In the genomic region with DNA sequence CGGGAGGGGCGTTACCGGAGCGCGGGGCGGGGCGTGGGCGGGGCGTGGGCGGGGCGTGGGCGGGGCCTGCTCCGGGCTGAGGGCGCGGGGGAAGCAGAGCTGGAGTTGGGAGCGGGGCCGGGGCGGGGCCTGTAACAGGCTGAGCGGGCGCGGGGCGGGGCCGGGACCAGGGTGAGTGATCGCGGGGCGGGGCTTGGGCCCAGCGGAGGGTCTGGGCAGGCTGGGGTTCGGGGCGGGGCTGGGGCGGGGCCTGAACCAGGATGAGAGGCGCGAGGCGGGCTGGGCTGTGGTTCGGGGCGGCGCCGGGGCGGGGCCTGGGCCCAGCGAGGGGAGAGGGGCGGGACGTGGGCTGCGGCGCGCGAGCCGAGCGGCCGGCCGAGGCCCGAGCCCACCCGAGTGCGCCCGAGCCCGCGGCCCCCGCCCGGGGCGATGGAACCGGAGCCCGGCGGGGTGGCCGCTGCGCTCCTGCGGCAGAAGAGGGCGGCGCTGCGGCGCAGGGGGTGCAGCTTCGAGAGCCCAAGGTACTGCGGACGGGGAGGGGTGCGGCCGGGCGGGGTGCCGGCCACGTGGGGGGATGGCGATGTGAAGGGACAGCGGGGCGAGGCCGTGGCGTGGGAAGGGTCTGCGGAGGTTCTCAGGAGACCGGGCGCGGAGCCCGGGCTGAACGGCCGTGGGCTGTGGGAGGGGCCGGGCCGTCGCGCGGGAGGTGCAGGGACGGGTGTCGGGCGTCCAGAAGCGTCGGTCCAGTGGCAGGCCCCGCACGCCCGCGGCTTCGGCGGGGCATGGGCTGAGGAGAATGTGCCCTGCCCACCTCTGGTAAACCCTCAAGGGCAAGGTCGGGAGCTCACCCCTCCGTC, we compare ENCODE assay signal across 1 cellular context.
TF ChIP-seq lines count a peak whose summit lies in the region.

No MANE protein-coding gene starts in this region.

TF ChIP-seq in HepG2, 621 proteins besides CTCF, POLR2A, EP300 and RAD21 (continued from another document and continues in another):
- TF ChIP-seq, protein P1, sequence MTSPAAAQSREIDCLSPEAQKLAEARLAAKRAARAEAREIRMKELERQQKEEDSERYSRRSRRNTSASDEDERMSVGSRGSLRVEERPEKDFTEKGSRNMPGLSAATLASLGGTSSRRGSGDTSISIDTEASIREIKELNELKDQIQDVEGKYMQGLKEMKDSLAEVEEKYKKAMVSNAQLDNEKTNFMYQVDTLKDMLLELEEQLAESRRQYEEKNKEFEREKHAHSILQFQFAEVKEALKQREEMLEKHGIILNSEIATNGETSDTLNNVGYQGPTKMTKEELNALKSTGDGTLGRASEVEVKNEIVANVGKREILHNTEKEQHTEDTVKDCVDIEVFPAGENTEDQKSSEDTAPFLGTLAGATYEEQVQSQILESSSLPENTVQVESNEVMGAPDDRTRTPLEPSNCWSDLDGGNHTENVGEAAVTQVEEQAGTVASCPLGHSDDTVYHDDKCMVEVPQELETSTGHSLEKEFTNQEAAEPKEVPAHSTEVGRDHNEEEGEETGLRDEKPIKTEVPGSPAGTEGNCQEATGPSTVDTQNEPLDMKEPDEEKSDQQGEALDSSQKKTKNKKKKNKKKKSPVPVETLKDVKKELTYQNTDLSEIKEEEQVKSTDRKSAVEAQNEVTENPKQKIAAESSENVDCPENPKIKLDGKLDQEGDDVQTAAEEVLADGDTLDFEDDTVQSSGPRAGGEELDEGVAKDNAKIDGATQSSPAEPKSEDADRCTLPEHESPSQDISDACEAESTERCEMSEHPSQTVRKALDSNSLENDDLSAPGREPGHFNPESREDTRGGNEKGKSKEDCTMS (CRISPR knock-in tag; conservative IDR thresholded peaks at IDR 0.05), result no peak
- TF ChIP-seq HMG20A (CRISPR knock-in tag; IDR thresholded peaks at IDR 0.05; ENCODE audit: borderline replicate concordance) (no peak), FOSL1 (CRISPR knock-in tag; IDR thresholded peaks at IDR 0.05; ENCODE audit: borderline replicate concordance) (no peak), SALL1 (CRISPR knock-in tag; IDR thresholded peaks at IDR 0.05) (0 out of 2 replicates have a peak, but pooled peaks have one; percentile 14), ZNF678 (CRISPR knock-in tag; IDR thresholded peaks at IDR 0.05) (no peak), SP1 (IDR thresholded peaks at IDR 0.05) (peak; percentile 98), SP1 (CRISPR knock-in tag; IDR thresholded peaks at IDR 0.05) (peak; percentile 99), HMGA1 (CRISPR knock-in tag; conservative IDR thresholded peaks at IDR 0.05) (no peak), ZBTB7B (CRISPR knock-in tag; IDR thresholded peaks at IDR 0.05) (0 out of 2 replicates have a peak, but pooled peaks have one; percentile 24), FOXK1 (CRISPR knock-in tag; IDR thresholded peaks at IDR 0.05; ENCODE audit: borderline replicate concordance, low read depth) (no peak), SP4 (CRISPR knock-in tag; IDR thresholded peaks at IDR 0.05) (peak; percentile 69), PHF20 (CRISPR knock-in tag; IDR thresholded peaks at IDR 0.05) (peak; percentile 48), DNMT3B (CRISPR knock-in tag; conservative IDR thresholded peaks at IDR 0.05) (no peak), RFXAP (CRISPR knock-in tag; IDR thresholded peaks at IDR 0.05; ENCODE audit: borderline replicate concordance) (no peak), ZNF777 (CRISPR knock-in tag; IDR thresholded peaks at IDR 0.05) (peak; percentile 91), KAT8 (CRISPR knock-in tag; IDR thresholded peaks at IDR 0.05) (no peak), SMAD3 (CRISPR knock-in tag; IDR thresholded peaks at IDR 0.05) (no peak), EEA1 (CRISPR knock-in tag; IDR thresholded peaks at IDR 0.05; ENCODE audit: borderline replicate concordance) (0 out of 2 replicates have a peak, but pooled peaks have one; percentile 33), ZMYM3 (CRISPR knock-in tag; IDR thresholded peaks at IDR 0.05) (no peak), REPIN1 (CRISPR knock-in tag; IDR thresholded peaks at IDR 0.05; ENCODE audit: borderline replicate concordance, low read depth) (no peak), SSRP1 (CRISPR knock-in tag; IDR thresholded peaks at IDR 0.05) (no peak), TAF1 (CRISPR knock-in tag; IDR thresholded peaks at IDR 0.05) (peak; percentile 12; the same call in 1 of the 2 replicates), ZNF224 (CRISPR knock-in tag; IDR thresholded peaks at IDR 0.05) (no peak), GATAD1 (CRISPR knock-in tag; IDR thresholded peaks at IDR 0.05) (no peak)
- TF ChIP-seq, protein P2, sequence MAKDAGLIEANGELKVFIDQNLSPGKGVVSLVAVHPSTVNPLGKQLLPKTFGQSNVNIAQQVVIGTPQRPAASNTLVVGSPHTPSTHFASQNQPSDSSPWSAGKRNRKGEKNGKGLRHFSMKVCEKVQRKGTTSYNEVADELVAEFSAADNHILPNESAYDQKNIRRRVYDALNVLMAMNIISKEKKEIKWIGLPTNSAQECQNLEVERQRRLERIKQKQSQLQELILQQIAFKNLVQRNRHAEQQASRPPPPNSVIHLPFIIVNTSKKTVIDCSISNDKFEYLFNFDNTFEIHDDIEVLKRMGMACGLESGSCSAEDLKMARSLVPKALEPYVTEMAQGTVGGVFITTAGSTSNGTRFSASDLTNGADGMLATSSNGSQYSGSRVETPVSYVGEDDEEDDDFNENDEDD (CRISPR knock-in tag; IDR thresholded peaks at IDR 0.05; ENCODE audit: borderline replicate concordance), result peak; percentile 44; the same call in 1 of the 2 replicates
- TF ChIP-seq, protein P3, sequence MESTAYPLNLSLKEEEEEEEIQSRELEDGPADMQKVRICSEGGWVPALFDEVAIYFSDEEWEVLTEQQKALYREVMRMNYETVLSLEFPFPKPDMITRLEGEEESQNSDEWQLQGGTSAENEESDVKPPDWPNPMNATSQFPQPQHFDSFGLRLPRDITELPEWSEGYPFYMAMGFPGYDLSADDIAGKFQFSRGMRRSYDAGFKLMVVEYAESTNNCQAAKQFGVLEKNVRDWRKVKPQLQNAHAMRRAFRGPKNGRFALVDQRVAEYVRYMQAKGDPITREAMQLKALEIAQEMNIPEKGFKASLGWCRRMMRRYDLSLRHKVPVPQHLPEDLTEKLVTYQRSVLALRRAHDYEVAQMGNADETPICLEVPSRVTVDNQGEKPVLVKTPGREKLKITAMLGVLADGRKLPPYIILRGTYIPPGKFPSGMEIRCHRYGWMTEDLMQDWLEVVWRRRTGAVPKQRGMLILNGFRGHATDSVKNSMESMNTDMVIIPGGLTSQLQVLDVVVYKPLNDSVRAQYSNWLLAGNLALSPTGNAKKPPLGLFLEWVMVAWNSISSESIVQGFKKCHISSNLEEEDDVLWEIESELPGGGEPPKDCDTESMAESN (CRISPR knock-in tag; conservative IDR thresholded peaks at IDR 0.05), result 0 out of 2 replicates have a peak, but pooled peaks have one; percentile 26
- TF ChIP-seq, protein P4, sequence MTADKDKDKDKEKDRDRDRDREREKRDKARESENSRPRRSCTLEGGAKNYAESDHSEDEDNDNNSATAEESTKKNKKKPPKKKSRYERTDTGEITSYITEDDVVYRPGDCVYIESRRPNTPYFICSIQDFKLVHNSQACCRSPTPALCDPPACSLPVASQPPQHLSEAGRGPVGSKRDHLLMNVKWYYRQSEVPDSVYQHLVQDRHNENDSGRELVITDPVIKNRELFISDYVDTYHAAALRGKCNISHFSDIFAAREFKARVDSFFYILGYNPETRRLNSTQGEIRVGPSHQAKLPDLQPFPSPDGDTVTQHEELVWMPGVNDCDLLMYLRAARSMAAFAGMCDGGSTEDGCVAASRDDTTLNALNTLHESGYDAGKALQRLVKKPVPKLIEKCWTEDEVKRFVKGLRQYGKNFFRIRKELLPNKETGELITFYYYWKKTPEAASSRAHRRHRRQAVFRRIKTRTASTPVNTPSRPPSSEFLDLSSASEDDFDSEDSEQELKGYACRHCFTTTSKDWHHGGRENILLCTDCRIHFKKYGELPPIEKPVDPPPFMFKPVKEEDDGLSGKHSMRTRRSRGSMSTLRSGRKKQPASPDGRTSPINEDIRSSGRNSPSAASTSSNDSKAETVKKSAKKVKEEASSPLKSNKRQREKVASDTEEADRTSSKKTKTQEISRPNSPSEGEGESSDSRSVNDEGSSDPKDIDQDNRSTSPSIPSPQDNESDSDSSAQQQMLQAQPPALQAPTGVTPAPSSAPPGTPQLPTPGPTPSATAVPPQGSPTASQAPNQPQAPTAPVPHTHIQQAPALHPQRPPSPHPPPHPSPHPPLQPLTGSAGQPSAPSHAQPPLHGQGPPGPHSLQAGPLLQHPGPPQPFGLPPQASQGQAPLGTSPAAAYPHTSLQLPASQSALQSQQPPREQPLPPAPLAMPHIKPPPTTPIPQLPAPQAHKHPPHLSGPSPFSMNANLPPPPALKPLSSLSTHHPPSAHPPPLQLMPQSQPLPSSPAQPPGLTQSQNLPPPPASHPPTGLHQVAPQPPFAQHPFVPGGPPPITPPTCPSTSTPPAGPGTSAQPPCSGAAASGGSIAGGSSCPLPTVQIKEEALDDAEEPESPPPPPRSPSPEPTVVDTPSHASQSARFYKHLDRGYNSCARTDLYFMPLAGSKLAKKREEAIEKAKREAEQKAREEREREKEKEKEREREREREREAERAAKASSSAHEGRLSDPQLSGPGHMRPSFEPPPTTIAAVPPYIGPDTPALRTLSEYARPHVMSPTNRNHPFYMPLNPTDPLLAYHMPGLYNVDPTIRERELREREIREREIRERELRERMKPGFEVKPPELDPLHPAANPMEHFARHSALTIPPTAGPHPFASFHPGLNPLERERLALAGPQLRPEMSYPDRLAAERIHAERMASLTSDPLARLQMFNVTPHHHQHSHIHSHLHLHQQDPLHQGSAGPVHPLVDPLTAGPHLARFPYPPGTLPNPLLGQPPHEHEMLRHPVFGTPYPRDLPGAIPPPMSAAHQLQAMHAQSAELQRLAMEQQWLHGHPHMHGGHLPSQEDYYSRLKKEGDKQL (CRISPR knock-in tag; IDR thresholded peaks at IDR 0.05; ENCODE audit: low read depth), result no peak
- TF ChIP-seq, protein P5, sequence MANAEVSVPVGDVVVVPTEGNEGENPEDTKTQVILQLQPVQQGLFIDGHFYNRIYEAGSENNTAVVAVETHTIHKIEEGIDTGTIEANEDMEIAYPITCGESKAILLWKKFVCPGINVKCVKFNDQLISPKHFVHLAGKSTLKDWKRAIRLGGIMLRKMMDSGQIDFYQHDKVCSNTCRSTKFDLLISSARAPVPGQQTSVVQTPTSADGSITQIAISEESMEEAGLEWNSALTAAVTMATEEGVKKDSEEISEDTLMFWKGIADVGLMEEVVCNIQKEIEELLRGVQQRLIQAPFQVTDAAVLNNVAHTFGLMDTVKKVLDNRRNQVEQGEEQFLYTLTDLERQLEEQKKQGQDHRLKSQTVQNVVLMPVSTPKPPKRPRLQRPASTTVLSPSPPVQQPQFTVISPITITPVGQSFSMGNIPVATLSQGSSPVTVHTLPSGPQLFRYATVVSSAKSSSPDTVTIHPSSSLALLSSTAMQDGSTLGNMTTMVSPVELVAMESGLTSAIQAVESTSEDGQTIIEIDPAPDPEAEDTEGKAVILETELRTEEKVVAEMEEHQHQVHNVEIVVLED (CRISPR knock-in tag; IDR thresholded peaks at IDR 0.05; ENCODE audit: borderline replicate concordance), result no peak
- TF ChIP-seq, protein P6, sequence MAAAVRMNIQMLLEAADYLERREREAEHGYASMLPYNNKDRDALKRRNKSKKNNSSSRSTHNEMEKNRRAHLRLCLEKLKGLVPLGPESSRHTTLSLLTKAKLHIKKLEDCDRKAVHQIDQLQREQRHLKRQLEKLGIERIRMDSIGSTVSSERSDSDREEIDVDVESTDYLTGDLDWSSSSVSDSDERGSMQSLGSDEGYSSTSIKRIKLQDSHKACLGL (CRISPR knock-in tag; IDR thresholded peaks at IDR 0.05), result peak; percentile 60; the same call in 1 of the 2 replicates
- TF ChIP-seq, protein P7, sequence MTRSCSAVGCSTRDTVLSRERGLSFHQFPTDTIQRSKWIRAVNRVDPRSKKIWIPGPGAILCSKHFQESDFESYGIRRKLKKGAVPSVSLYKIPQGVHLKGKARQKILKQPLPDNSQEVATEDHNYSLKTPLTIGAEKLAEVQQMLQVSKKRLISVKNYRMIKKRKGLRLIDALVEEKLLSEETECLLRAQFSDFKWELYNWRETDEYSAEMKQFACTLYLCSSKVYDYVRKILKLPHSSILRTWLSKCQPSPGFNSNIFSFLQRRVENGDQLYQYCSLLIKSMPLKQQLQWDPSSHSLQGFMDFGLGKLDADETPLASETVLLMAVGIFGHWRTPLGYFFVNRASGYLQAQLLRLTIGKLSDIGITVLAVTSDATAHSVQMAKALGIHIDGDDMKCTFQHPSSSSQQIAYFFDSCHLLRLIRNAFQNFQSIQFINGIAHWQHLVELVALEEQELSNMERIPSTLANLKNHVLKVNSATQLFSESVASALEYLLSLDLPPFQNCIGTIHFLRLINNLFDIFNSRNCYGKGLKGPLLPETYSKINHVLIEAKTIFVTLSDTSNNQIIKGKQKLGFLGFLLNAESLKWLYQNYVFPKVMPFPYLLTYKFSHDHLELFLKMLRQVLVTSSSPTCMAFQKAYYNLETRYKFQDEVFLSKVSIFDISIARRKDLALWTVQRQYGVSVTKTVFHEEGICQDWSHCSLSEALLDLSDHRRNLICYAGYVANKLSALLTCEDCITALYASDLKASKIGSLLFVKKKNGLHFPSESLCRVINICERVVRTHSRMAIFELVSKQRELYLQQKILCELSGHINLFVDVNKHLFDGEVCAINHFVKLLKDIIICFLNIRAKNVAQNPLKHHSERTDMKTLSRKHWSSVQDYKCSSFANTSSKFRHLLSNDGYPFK (CRISPR knock-in tag; IDR thresholded peaks at IDR 0.05; ENCODE audit: borderline replicate concordance), result no peak
- TF ChIP-seq, protein P8, sequence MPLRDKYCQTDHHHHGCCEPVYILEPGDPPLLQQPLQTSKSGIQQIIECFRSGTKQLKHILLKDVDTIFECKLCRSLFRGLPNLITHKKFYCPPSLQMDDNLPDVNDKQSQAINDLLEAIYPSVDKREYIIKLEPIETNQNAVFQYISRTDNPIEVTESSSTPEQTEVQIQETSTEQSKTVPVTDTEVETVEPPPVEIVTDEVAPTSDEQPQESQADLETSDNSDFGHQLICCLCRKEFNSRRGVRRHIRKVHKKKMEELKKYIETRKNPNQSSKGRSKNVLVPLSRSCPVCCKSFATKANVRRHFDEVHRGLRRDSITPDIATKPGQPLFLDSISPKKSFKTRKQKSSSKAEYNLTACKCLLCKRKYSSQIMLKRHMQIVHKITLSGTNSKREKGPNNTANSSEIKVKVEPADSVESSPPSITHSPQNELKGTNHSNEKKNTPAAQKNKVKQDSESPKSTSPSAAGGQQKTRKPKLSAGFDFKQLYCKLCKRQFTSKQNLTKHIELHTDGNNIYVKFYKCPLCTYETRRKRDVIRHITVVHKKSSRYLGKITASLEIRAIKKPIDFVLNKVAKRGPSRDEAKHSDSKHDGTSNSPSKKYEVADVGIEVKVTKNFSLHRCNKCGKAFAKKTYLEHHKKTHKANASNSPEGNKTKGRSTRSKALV (CRISPR knock-in tag; IDR thresholded peaks at IDR 0.05), result no peak
- TF ChIP-seq, protein P9, sequence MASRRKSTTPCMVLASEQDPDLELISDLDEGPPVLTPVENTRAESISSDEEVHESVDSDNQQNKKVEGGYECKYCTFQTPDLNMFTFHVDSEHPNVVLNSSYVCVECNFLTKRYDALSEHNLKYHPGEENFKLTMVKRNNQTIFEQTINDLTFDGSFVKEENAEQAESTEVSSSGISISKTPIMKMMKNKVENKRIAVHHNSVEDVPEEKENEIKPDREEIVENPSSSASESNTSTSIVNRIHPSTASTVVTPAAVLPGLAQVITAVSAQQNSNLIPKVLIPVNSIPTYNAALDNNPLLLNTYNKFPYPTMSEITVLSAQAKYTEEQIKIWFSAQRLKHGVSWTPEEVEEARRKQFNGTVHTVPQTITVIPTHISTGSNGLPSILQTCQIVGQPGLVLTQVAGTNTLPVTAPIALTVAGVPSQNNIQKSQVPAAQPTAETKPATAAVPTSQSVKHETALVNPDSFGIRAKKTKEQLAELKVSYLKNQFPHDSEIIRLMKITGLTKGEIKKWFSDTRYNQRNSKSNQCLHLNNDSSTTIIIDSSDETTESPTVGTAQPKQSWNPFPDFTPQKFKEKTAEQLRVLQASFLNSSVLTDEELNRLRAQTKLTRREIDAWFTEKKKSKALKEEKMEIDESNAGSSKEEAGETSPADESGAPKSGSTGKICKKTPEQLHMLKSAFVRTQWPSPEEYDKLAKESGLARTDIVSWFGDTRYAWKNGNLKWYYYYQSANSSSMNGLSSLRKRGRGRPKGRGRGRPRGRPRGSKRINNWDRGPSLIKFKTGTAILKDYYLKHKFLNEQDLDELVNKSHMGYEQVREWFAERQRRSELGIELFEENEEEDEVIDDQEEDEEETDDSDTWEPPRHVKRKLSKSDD (CRISPR knock-in tag; IDR thresholded peaks at IDR 0.05; ENCODE audit: low read depth), result no peak
